In the genomic region with DNA sequence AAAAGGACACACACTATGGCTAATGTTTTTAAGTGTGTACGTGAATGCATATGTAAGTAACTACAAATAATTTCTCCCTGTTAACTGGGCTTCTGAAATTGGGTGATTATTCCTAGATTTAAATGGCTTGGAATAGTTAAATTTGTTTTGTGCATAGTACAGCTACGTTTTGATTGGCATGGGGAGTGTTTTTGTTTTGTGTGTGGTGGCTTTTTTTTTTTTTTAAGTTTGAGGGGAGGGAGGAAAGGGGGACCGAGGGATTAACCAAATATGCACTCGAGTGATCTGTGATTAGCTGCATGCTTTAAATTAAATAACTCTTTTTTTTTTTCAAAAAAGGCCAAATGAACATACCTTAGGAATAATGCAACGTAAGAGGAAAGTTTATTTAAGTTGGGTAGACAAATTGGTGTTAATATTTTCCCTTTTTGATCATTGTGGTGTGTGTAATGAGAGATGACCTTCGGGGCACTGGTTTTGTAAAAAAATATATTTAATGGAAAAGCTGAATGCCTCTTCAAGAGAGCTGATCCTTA, we compare ENCODE assay signal across 1 cellular context.
TF ChIP-seq lines count a peak whose summit lies in the region.

No MANE protein-coding gene starts in this region.

TF ChIP-seq in IMR-90, 13 proteins besides CTCF, POLR2A, EP300 and RAD21 (continued from another document):
- TF ChIP-seq MAFK (IDR thresholded peaks at IDR 0.05; ENCODE audit: low read depth, low read length) (no peak), FOS (IDR thresholded peaks at IDR 0.05; ENCODE audit: low read depth, low read length) (no peak), BHLHE40 (IDR thresholded peaks at IDR 0.05; ENCODE audit: low read depth, low read length) (no peak), MXI1 (IDR thresholded peaks at IDR 0.05; ENCODE audit: borderline replicate concordance, low read depth, low read length) (no peak), MAZ (IDR thresholded peaks at IDR 0.05; ENCODE audit: borderline replicate concordance, low read depth, low read length) (no peak)
TF ChIP-seq in IMR-90: peak in this region for 0.
